9 cellular contexts compared by ENCODE assay signal in the genomic region with DNA sequence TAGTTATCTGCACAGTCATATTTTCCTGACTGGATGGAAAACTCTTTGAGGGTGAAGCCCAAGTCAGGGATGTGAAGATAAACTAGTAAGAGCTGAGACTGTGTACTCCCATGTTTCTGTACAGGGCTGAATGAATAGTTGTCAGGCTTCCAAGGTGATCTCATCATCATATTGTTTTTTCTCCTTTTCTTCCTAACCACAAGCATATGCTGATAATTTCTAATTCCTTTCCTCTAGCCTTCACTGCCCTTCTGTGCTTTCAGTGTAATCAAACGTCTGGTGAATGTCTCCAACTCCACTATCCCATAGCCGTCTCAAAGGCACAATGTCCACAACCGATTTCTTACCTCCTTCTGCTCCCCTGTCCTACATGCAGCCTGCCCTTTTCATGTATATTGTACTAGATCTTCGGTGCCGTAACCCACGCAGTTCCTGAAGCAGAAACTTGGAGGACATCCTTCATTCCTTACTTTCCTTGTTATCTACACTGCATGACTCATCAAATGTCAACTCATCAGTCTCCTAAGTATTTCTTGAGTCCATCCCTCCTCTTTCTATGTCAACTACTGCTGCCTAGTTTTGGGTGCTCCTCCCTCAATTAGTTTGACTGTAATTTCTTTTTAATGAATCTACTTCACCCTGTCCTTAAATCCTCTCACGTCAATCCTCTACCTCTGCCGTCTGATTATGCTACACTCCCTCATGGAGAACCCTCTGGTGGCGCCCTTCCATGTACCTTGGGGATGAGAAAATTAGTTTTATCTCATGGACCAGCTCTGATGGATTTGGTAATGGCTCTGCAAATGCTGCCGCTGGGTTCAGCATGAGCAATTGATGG. TPM values are rescaled to one million over a fixed set of nuclear protein-coding genes. Genes with fewer than 3 reads are reported as not detected.
A peak's percentile ranks its signal among the peaks of the same experiment; 100 is the strongest.
DNase-seq lines count a peak whose midpoint lies in the region; ATAC-seq, FAIRE-seq and TF ChIP-seq lines count a peak whose summit lies in the region.
"Had no signal": no experiment of that assay in that cellular context is flagged by ENCODE, and none has a peak within 500 bp of the region (broad histone marks: within the 10 kb centered on the region; RNA-seq: fewer than 3 reads in every experiment).

No MANE protein-coding gene starts in this region.

- no peak overlapping the region for H3K4me3 ChIP-seq in body of pancreas
- H3K4me3 ChIP-seq in left lung = no peak overlapping the region

- WGBS in body of pancreas, 2 donors = 77 to 85% methylated on average over 10 of the region's 10 CpGs

- H3K9me3 ChIP-seq in body of pancreas = no peaks in the 10 kb centered on the region
- no peaks in the 10 kb centered on the region for H3K9me3 ChIP-seq in left lung

- no peak for FAIRE-seq in frontal cortex (lab: Jason Lieb, UNC)

- TF ChIP-seq CTCF in body of pancreas (IDR thresholded peaks at IDR 0.05) = no peak
- no peak for TF ChIP-seq CTCF in left lung (IDR thresholded peaks at IDR 0.05)

- no peak for TF ChIP-seq POLR2A in body of pancreas (IDR thresholded peaks at IDR 0.05)

- peaks cover 48% of the 10 kb centered on the region for H3K4me1 ChIP-seq in body of pancreas
- peaks cover 31 to 40% of the 10 kb centered on the region in 2 donors for H3K4me1 ChIP-seq in left lung

- H3K27me3 ChIP-seq in body of pancreas (no peaks in the 10 kb centered on the region), left lung (no peaks in the 10 kb centered on the region)

- DNase-seq in Right ventricle myocardium inferior (ENCODE audit: missing footprints) = no peak
- DNase-seq in cardiac septum (ENCODE audit: low spot score) = no peak
- DNase-seq in body of pancreas = no peak
- no peak for DNase-seq in left lung
- DNase-seq in COLO668 (lab: John Stamatoyannopoulos, UW; ENCODE audit: unreplicated experiment) = no peak
- DNase-seq in frontal cortex (ENCODE audit: low spot score in 2 of 2) = no peak
- DNase-seq in stimulated activated CD4-positive, alpha-beta T cell treated with anti-CD3 and anti-CD28 coated beads, Interleukin-1b, Interleukin-23, amount 100 ng/mL, for 48 hours = no peak

- H3K36me3 ChIP-seq in body of pancreas (replicated peaks in 1 of 2; ENCODE audit: insufficient read depth in 1 of 2, low read depth in 2 of 2) (no peaks in the 10 kb centered on the region), left lung (peaks cover 0 to 4% of the 10 kb centered on the region in 2 donors)

- H3K27ac ChIP-seq in body of pancreas = peak overlapping the region in 2 of 4 donors; percentile 52 to 62
- H3K27ac ChIP-seq in left lung = peak overlapping the region; percentile 42 to 63
- H3K27ac ChIP-seq: KMS-11 had no signal

- intact Hi-C loops in Right ventricle myocardium inferior (cut with DNase I) = no loop called here
- intact Hi-C loops in cardiac septum (cut with DNase I) = no loop called here
- intact Hi-C loops in body of pancreas (cut with DNase I) = no loop called here
- intact Hi-C loops in left lung (cut with DNase I) = no loop called here

- ATAC-seq in Right ventricle myocardium inferior (peak; percentile 82), body of pancreas (peak; percentile 75), left lung (peak; percentile 54), GM18858 (IDR thresholded peaks at IDR 0.05; ENCODE audit: unreplicated experiment) (no peak)

RNA-seq across cellular contexts. Expression of a gene that starts 21.9 kb away (rescaled TPM):
- 12.5 TPM for total RNA-seq in Right ventricle myocardium inferior
- total RNA-seq in cardiac septum = 10.3 TPM
- 10 to 100 TPM; 26.5 to 30.0 TPM for total RNA-seq in body of pancreas
- total RNA-seq in left lung = 10 to 100 TPM; 52.8 to 94.3 TPM
- 27.3 TPM for total RNA-seq in frontal cortex
